11 cellular contexts compared by ENCODE assay signal in genomic region chr2:38747007-38747424, GRCh38. TPM values are rescaled to one million over a fixed set of nuclear protein-coding genes. Genes with fewer than 3 reads are reported as not detected.
DNase-seq lines count a peak whose midpoint lies in the region; ATAC-seq and TF ChIP-seq lines count a peak whose summit lies in the region.
"Had no signal": no experiment of that assay in that cellular context is flagged by ENCODE, and none has a peak within 500 bp of the region (broad histone marks: within the 10 kb centered on the region; RNA-seq: fewer than 3 reads in every experiment).

No MANE protein-coding gene starts in this region.

- H3K4me1 Mint-ChIP-seq in activated CD8-positive, alpha-beta memory T cell treated with anti-CD3 and anti-CD28 coated beads, Interleukin-2, amount 10 ng/mL, durations not matched to agents 7 days and 5 days: peaks cover 73% of the 10 kb centered on the region
- H3K4me1 Mint-ChIP-seq in effector memory CD8-positive, alpha-beta T cell (ENCODE audit: low read depth in 2 of 2): peaks cover 59 to 70% of the 10 kb centered on the region in 2 donors

- H3K36me3 ChIP-seq in RWPE2 (ENCODE audit: low read depth) (peaks cover 78% of the 10 kb centered on the region), sigmoid colon (peaks cover 39 to 72% (median 49%) of the 10 kb centered on the region in 4 donors)

- H3K9me3 ChIP-seq in RWPE2 (ENCODE audit: severe bottlenecking) (no peaks in the 10 kb centered on the region), sigmoid colon (no peaks in the 10 kb centered on the region)

- 53 to 78% methylated on average over 4 of the region's 4 CpGs for WGBS in sigmoid colon, 2 donors

- H3K27me3 ChIP-seq in RWPE2 (ENCODE audit: insufficient read depth, poor library complexity, severe bottlenecking): no peaks in the 10 kb centered on the region
- no peaks in the 10 kb centered on the region for H3K27me3 ChIP-seq in sigmoid colon

- TF ChIP-seq POLR2A in sigmoid colon (IDR thresholded peaks at IDR 0.05): no peak

- no peak for ATAC-seq in activated CD8-positive, alpha-beta memory T cell treated with anti-CD3 and anti-CD28 coated beads, Interleukin-2, amount 10 ng/mL, durations not matched to agents 7 days and 5 days
- ATAC-seq in RWPE2 (ENCODE audit: low read depth) (no peak), HG02981 (IDR thresholded peaks at IDR 0.05; ENCODE audit: unreplicated experiment) (no peak)
- ATAC-seq in effector memory CD8-positive, alpha-beta T cell (replicated peaks): no peak

- no peak overlapping the region for H3K4me3 ChIP-seq in RWPE2 (ENCODE audit: severe bottlenecking)
- no peak overlapping the region for H3K4me3 ChIP-seq in sigmoid colon

- peak overlapping the region; percentile 94 for H3K4me3 Mint-ChIP-seq in activated CD8-positive, alpha-beta memory T cell treated with anti-CD3 and anti-CD28 coated beads, Interleukin-2, amount 10 ng/mL, durations not matched to agents 7 days and 5 days
- peak overlapping the region; percentile 96 to 99 for H3K4me3 Mint-ChIP-seq in effector memory CD8-positive, alpha-beta T cell

- no peak for TF ChIP-seq CTCF in RWPE2 (IDR thresholded peaks at IDR 0.05; ENCODE audit: poor library complexity, severe bottlenecking)
- TF ChIP-seq CTCF in sigmoid colon (IDR thresholded peaks at IDR 0.05): no peak

- no peaks in the 10 kb centered on the region for H3K9me3 Mint-ChIP-seq in activated CD8-positive, alpha-beta memory T cell treated with anti-CD3 and anti-CD28 coated beads, Interleukin-2, amount 10 ng/mL, durations not matched to agents 7 days and 5 days (ENCODE audit: low read depth)
- H3K9me3 Mint-ChIP-seq in effector memory CD8-positive, alpha-beta T cell: no peaks in the 10 kb centered on the region

- intact Hi-C loops in sigmoid colon (cut with DNase I): loop anchor here (5.0 kb wide), 1 partner anchor 430 kb away; no protein-coding TSS in a partner anchor

- H3K4me1 ChIP-seq in RWPE2 (ENCODE audit: insufficient read depth, poor library complexity, severe bottlenecking) (peaks cover 20% of the 10 kb centered on the region), sigmoid colon (peaks cover 0 to 74% (median 63%) of the 10 kb centered on the region in 4 donors)

- peaks cover 82% of the 10 kb centered on the region for H3K36me3 Mint-ChIP-seq in activated CD8-positive, alpha-beta memory T cell treated with anti-CD3 and anti-CD28 coated beads, Interleukin-2, amount 10 ng/mL, durations not matched to agents 7 days and 5 days
- peaks cover 99% of the 10 kb centered on the region for H3K36me3 Mint-ChIP-seq in effector memory CD8-positive, alpha-beta T cell (ENCODE audit: insufficient read depth)

- TF ChIP-seq EP300 in sigmoid colon (IDR thresholded peaks at IDR 0.05): no peak

- H3K27ac Mint-ChIP-seq in activated CD8-positive, alpha-beta memory T cell treated with anti-CD3 and anti-CD28 coated beads, Interleukin-2, amount 10 ng/mL, durations not matched to agents 7 days and 5 days: peak overlapping the region; percentile 78
- peak overlapping the region; percentile 100 for H3K27ac Mint-ChIP-seq in effector memory CD8-positive, alpha-beta T cell

- peaks cover 3% of the 10 kb centered on the region for H3K27me3 Mint-ChIP-seq in activated CD8-positive, alpha-beta memory T cell treated with anti-CD3 and anti-CD28 coated beads, Interleukin-2, amount 10 ng/mL, durations not matched to agents 7 days and 5 days
- no peaks in the 10 kb centered on the region for H3K27me3 Mint-ChIP-seq in effector memory CD8-positive, alpha-beta T cell

- H3K27ac ChIP-seq in RWPE2 (ENCODE audit: poor library complexity, severe bottlenecking): peak overlapping the region; percentile 10
- peak overlapping the region in 3 of 4 donors; percentile 4 to 46 (median 36) for H3K27ac ChIP-seq in sigmoid colon
- H3K27ac ChIP-seq: HL-60 had no signal

- no peak for DNase-seq in activated CD8-positive, alpha-beta memory T cell treated with anti-CD3 and anti-CD28 coated beads, Interleukin-2, amount 10 ng/mL, durations not matched to agents 7 days and 5 days
- no peak for DNase-seq in activated CD8-positive, alpha-beta memory T cell treated with anti-CD3 and anti-CD28 coated beads, Interleukin-2, amount 50 U/mL, for 4 hours
- DNase-seq in RWPE2 (ENCODE audit: low spot score): no peak
- no peak for DNase-seq in effector memory CD8-positive, alpha-beta T cell
- no peak for DNase-seq in sigmoid colon
- DNase-seq in activated CD4-positive, alpha-beta T cell treated with anti-CD3 and anti-CD28 coated beads for 4 hours: no peak
- no peak for DNase-seq in HK-2 (ENCODE audit: unreplicated experiment)
- DNase-seq: amniotic stem cell, NCI-H1436 treated with DMSO at 0.1 percent for 48 hours had no signal

- CTCF ChIA-PET in activated CD8-positive, alpha-beta memory T cell treated with anti-CD3 and anti-CD28 coated beads, Interleukin-2, amount 10 ng/mL, durations not matched to agents 7 days and 5 days (lab: Charles Lee): interaction anchor here (0.7 to 4.4 kb wide), 5 partner anchors 145 to 239 kb away, joined by 3 to 28 read pairs (median 4); partner anchors contain the start of gene HNRNPLL

RNA-seq across cellular contexts. Expression of gene SRSF7, which starts 4.1 kb away (rescaled TPM):
- total RNA-seq in activated CD8-positive, alpha-beta memory T cell treated with anti-CD3 and anti-CD28 coated beads, Interleukin-2, amount 10 ng/mL, durations not matched to agents 7 days and 5 days: 100 to 1,000 TPM; 362 to 378 TPM
- 100 to 1,000 TPM in 2 of 4 donors, 10 to 100 TPM in 2; 73.1 to 140 (median 97.0) TPM for total RNA-seq in sigmoid colon
- polyA plus RNA-seq in sigmoid colon: 100 to 1,000 TPM in 1 of 3 donors, 10 to 100 TPM in 2; 55.9 to 146 (median 78.6) TPM

RNA-seq across cellular contexts. Expression of gene GEMIN6, which starts 31.0 kb away (rescaled TPM):
- total RNA-seq in activated CD8-positive, alpha-beta memory T cell treated with anti-CD3 and anti-CD28 coated beads, Interleukin-2, amount 10 ng/mL, durations not matched to agents 7 days and 5 days: 10 to 100 TPM; 17.8 to 30.8 TPM
- 10 to 100 TPM in 2 of 4 donors, 1 to 10 TPM in 2; 5.4 to 11.1 (median 8.1) TPM for total RNA-seq in sigmoid colon
- 10 to 100 TPM in 1 of 3 donors, 1 to 10 TPM in 2; 5.5 to 10.2 (median 6.6) TPM for polyA plus RNA-seq in sigmoid colon
